Comparison of ENCODE assay signal across 19 cellular contexts in the genomic region with DNA sequence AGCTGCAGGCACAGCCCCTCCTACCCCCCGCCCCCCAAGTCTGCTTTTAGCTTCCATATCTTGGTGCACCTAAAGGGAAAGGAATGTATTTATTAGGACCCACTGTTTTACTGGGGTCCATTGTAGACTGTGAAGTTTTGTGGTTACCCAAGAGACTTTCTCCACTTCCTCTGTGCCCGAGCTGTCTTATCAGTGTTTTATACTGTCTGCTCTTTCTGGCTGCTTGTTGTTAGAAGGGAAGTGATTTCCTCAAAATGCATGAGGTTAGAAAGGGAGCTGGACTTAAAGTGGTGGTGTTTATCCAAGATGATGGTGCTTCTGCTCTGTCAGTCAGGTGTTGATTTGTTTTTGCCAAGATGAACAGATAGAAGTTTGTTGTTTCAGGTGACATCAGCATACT.
"Had no signal": no experiment of that assay in that cellular context is flagged by ENCODE, and none has a peak within 500 bp of the region (broad histone marks: within the 10 kb centered on the region; RNA-seq: fewer than 3 reads in every experiment).

No MANE protein-coding gene starts in this region.

- H3K27ac Mint-ChIP-seq: activated CD4-positive, alpha-beta memory T cell treated with anti-CD3 and anti-CD28 coated beads for 36 hours; activated naive CD4-positive, alpha-beta T cell treated with anti-CD3 and anti-CD28 coated beads for 36 hours; naive B cell; stimulated activated naive CD8-positive, alpha-beta T cell treated with anti-CD3 and anti-CD28 coated beads, Interleukin-15, Interleukin-2, amounts not matched to agents 100 ng/mL and 50 ng/mL, for 24 hours; T-helper 2 cell treated with Interferon-gamma antibody and Interleukin-4, amounts not matched to agents 5 μg/mL and 100 μg/mL, for 36 hours had no signal

- DNase-seq: activated CD4-positive, alpha-beta memory T cell treated with anti-CD3 and anti-CD28 coated beads for 36 hours; activated CD4-positive, alpha-beta T cell treated with anti-CD3 and anti-CD28 coated beads for 48 hours; activated CD4-positive, CD25-positive, alpha-beta regulatory T cell; activated effector memory CD4-positive, alpha-beta T cell treated with Interleukin-2 at 50 U/mL for 16 hours; activated naive CD4-positive, alpha-beta T cell treated with anti-CD3 and anti-CD28 coated beads for 36 hours; activated T-cell treated with anti-CD3 and anti-CD28 coated beads, Interleukin-2, amount 50 U/mL, for 48 hours; heart right ventricle; lower lobe of right lung; naive B cell; occipital lobe; posterior cingulate gyrus; right lobe of liver; stimulated activated CD4-positive, alpha-beta T cell treated with anti-CD3 and anti-CD28 coated beads, Interleukin-1b, Interleukin-23, amount 100 ng/mL, for 48 hours; substantia nigra; thyroid gland; upper lobe of right lung had no signal

- H3K4me3 Mint-ChIP-seq: activated CD4-positive, alpha-beta memory T cell treated with anti-CD3 and anti-CD28 coated beads for 36 hours; activated naive CD4-positive, alpha-beta T cell treated with anti-CD3 and anti-CD28 coated beads for 36 hours; naive B cell; neural crest cell; stimulated activated naive CD8-positive, alpha-beta T cell treated with anti-CD3 and anti-CD28 coated beads, Interleukin-15, Interleukin-2, amounts not matched to agents 100 ng/mL and 50 ng/mL, for 24 hours; T-helper 2 cell treated with Interferon-gamma antibody and Interleukin-4, amounts not matched to agents 5 μg/mL and 100 μg/mL, for 36 hours had no signal

- ATAC-seq: heart right ventricle, lower lobe of right lung, right lobe of liver, upper lobe of right lung had no signal

- H3K9me3 Mint-ChIP-seq: neural crest cell; stimulated activated naive CD8-positive, alpha-beta T cell treated with anti-CD3 and anti-CD28 coated beads, Interleukin-15, Interleukin-2, amounts not matched to agents 100 ng/mL and 50 ng/mL, for 24 hours; T-helper 2 cell treated with Interferon-gamma antibody and Interleukin-4, amounts not matched to agents 5 μg/mL and 100 μg/mL, for 36 hours had no signal

- H3K4me1 Mint-ChIP-seq: naive B cell had no signal

- H3K36me3 Mint-ChIP-seq: activated CD4-positive, alpha-beta memory T cell treated with anti-CD3 and anti-CD28 coated beads for 36 hours; naive B cell had no signal

- H3K27me3 Mint-ChIP-seq: stimulated activated naive CD8-positive, alpha-beta T cell treated with anti-CD3 and anti-CD28 coated beads, Interleukin-15, Interleukin-2, amounts not matched to agents 100 ng/mL and 50 ng/mL, for 24 hours had no signal
